Comparison of ENCODE assay signal across 8 cellular contexts in genomic region chr16:85570213-85570734, GRCh38. TPM values are rescaled to one million over a fixed set of nuclear protein-coding genes. Genes with fewer than 3 reads are reported as not detected.
DNase-seq lines count a peak whose midpoint lies in the region; ATAC-seq and TF ChIP-seq lines count a peak whose summit lies in the region.

No MANE protein-coding gene starts in this region.

- peaks cover 39 to 45% of the 10 kb centered on the region in 2 experiments for H3K4me1 ChIP-seq in neutrophil (ENCODE audit: control insufficient read depth in 1 of 2, insufficient read depth in 1 of 2, low read depth in 1 of 2, low read length in 1 of 2)

- peak overlapping the region in 1 of 2 experiments; percentile 20 for H3K4me3 ChIP-seq in neutrophil (ENCODE audit: low read depth in 1 of 2, low read length in 1 of 2)

- H3K36me3 ChIP-seq in neutrophil = no peaks in the 10 kb centered on the region

- no peaks in the 10 kb centered on the region for H3K27me3 ChIP-seq in neutrophil

- no peaks in the 10 kb centered on the region for H3K27me3 Mint-ChIP-seq in activated T-cell treated with anti-CD3 and anti-CD28 coated beads, Interleukin-2, amount 50 U/mL, for 72 hours (ENCODE audit: low read depth)

- no peaks in the 10 kb centered on the region for H3K9me3 ChIP-seq in neutrophil

- peak overlapping the region; percentile 26 for H3K27ac Mint-ChIP-seq in activated T-cell treated with anti-CD3 and anti-CD28 coated beads, Interleukin-2, amount 50 U/mL, for 72 hours

- peak overlapping the region; percentile 73 to 74 for H3K4me3 Mint-ChIP-seq in activated T-cell treated with anti-CD3 and anti-CD28 coated beads, Interleukin-2, amount 50 U/mL, for 72 hours

- H3K4me1 Mint-ChIP-seq in activated T-cell treated with anti-CD3 and anti-CD28 coated beads, Interleukin-2, amount 50 U/mL, for 72 hours (ENCODE audit: low read depth) = peaks cover 51% of the 10 kb centered on the region

- peaks cover 7 to 8% of the 10 kb centered on the region in 2 donors for H3K36me3 Mint-ChIP-seq in activated T-cell treated with anti-CD3 and anti-CD28 coated beads, Interleukin-2, amount 50 U/mL, for 72 hours (ENCODE audit: insufficient read depth in 2 of 2)

- peak; percentile 6 for ATAC-seq in HG03139 (IDR thresholded peaks at IDR 0.05; ENCODE audit: unreplicated experiment)
- ATAC-seq in activated T-cell treated with anti-CD3 and anti-CD28 coated beads, Interleukin-2, amount 50 U/mL, for 72 hours (replicated peaks in 1 of 2) = peak; percentile 61 to 67
- no peak for ATAC-seq in left ventricle myocardium superior

- intact Hi-C loops in left ventricle myocardium superior (cut with micrococcal nuclease) = no loop called here

- no peaks in the 10 kb centered on the region for H3K9me3 Mint-ChIP-seq in activated T-cell treated with anti-CD3 and anti-CD28 coated beads, Interleukin-2, amount 50 U/mL, for 72 hours

- TF ChIP-seq CTCF in neutrophil (IDR thresholded peaks at IDR 0.05) = no peak

- DNase-seq in activated gamma-delta T cell treated with Interleukin-2 at 50 U/mL for 16 hours (peak; percentile 26), activated gamma-delta T cell (lab: John Stamatoyannopoulos, UW) (no peak), left ventricle myocardium superior (no peak), epidermal melanocyte (ENCODE audit: insufficient read length, low spot score) (no peak), AG08396 (ENCODE audit: low spot score) (no peak)
- peak in 1 of 2 donors; percentile 46 for DNase-seq in activated T-cell treated with anti-CD3 and anti-CD28 coated beads, Interleukin-2, amount 50 U/mL, for 72 hours

- peak overlapping the region; percentile 6 for H3K27ac ChIP-seq in neutrophil

RNA-seq across cellular contexts. Expression of gene GSE1, which starts 42.8 kb away (rescaled TPM):
- total RNA-seq in activated T-cell treated with anti-CD3 and anti-CD28 coated beads, Interleukin-2, amount 50 U/mL, for 72 hours = 10 to 100 TPM; 26.7 to 30.9 TPM
- 40.4 TPM for total RNA-seq in left ventricle myocardium superior
